Comparison of ENCODE assay signal across 13 cellular contexts in the genomic region with DNA sequence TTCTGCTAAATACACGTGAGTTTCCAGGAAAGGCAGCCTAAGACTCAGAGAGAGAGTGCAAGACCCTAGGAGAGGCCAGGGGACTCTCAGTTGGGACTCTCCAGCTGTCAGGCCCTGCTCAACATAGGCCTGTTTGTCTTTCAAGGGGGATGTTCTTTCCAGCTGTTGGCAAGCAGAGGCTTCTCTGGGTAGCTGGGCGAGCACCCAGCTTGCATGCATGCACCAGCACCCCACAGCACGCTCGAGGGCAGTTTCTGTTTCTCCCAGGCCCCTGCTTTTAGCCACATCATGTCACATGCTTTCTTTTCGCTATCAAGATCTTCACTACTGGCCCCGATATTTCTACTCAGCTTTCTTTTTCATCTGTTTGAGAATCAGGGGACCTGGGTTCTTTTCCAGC.
DNase-seq lines count a peak whose midpoint lies in the region; ATAC-seq and TF ChIP-seq lines count a peak whose summit lies in the region.
"Had no signal": no experiment of that assay in that cellular context is flagged by ENCODE, and none has a peak within 500 bp of the region (broad histone marks: within the 10 kb centered on the region; RNA-seq: fewer than 3 reads in every experiment).

No MANE protein-coding gene starts in this region.

- no peaks in the 10 kb centered on the region for H3K9me3 Mint-ChIP-seq in activated T-cell treated with anti-CD3 and anti-CD28 coated beads, Interleukin-2, amount 50 U/mL, for 72 hours
- no peaks in the 10 kb centered on the region for H3K9me3 Mint-ChIP-seq in glutamatergic neuron (ENCODE audit: unreplicated experiment)

- peak; percentile 92 for ATAC-seq in GM19023 (IDR thresholded peaks at IDR 0.05; ENCODE audit: unreplicated experiment)
- ATAC-seq in GM21717 (IDR thresholded peaks at IDR 0.05; ENCODE audit: unreplicated experiment): peak; percentile 74
- ATAC-seq in HG03439 (IDR thresholded peaks at IDR 0.05; ENCODE audit: unreplicated experiment): peak; percentile 91
- no peak for ATAC-seq in activated T-cell treated with anti-CD3 and anti-CD28 coated beads, Interleukin-2, amount 50 U/mL, for 72 hours (replicated peaks in 1 of 2)
- ATAC-seq: stimulated activated naive B cell treated with anti-CD40 and anti-IgM and Interleukin-4, amounts not matched to agents 10 μg/mL and 1 μg/mL and 100 μg/mL, for 72 hours had no signal

- H3K4me3 Mint-ChIP-seq in activated T-cell treated with anti-CD3 and anti-CD28 coated beads, Interleukin-2, amount 50 U/mL, for 72 hours: no peak overlapping the region
- H3K4me3 Mint-ChIP-seq in glutamatergic neuron (ENCODE audit: unreplicated experiment): no peak overlapping the region
- H3K4me3 Mint-ChIP-seq: nephron; stimulated activated naive B cell treated with anti-CD40 and anti-IgM and Interleukin-4, amounts not matched to agents 10 μg/mL and 1 μg/mL and 100 μg/mL, for 72 hours had no signal

- no peak for TF ChIP-seq CTCF in glutamatergic neuron (IDR thresholded peaks at IDR 0.05; ENCODE audit: partially characterized antibody, unreplicated experiment)

- no peak overlapping the region for H3K27ac Mint-ChIP-seq in activated T-cell treated with anti-CD3 and anti-CD28 coated beads, Interleukin-2, amount 50 U/mL, for 72 hours
- no peak overlapping the region for H3K27ac Mint-ChIP-seq in glutamatergic neuron (ENCODE audit: unreplicated experiment)
- H3K27ac Mint-ChIP-seq: nephron; stimulated activated naive B cell treated with anti-CD40 and anti-IgM and Interleukin-4, amounts not matched to agents 10 μg/mL and 1 μg/mL and 100 μg/mL, for 72 hours had no signal

- peak; percentile 49 for DNase-seq in pons (ENCODE audit: low spot score)
- DNase-seq in activated T-cell treated with anti-CD3 and anti-CD28 coated beads, Interleukin-2, amount 50 U/mL, for 72 hours: no peak
- DNase-seq in activated naive CD4-positive, alpha-beta T cell treated with Interleukin-2 at 50 U/mL for 16 hours: no peak
- no peak for DNase-seq in superior temporal gyrus (ENCODE audit: extremely low spot score)
- no peak for DNase-seq in glutamatergic neuron
- DNase-seq: Caco-2; NCI-H82; stimulated activated naive B cell treated with anti-CD40 and anti-IgM and Interleukin-4, amounts not matched to agents 10 μg/mL and 1 μg/mL and 100 μg/mL, for 72 hours; T-helper 1 cell had no signal

- H3K27me3 Mint-ChIP-seq in activated T-cell treated with anti-CD3 and anti-CD28 coated beads, Interleukin-2, amount 50 U/mL, for 72 hours (ENCODE audit: low read depth): no peaks in the 10 kb centered on the region
- no peaks in the 10 kb centered on the region for H3K27me3 Mint-ChIP-seq in glutamatergic neuron (ENCODE audit: unreplicated experiment)

- H3K36me3 Mint-ChIP-seq in activated T-cell treated with anti-CD3 and anti-CD28 coated beads, Interleukin-2, amount 50 U/mL, for 72 hours (ENCODE audit: insufficient read depth in 2 of 2): peaks cover 0 to 2% of the 10 kb centered on the region in 2 donors
- H3K36me3 Mint-ChIP-seq in glutamatergic neuron (ENCODE audit: unreplicated experiment): no peaks in the 10 kb centered on the region
- H3K36me3 Mint-ChIP-seq: stimulated activated naive B cell treated with anti-CD40 and anti-IgM and Interleukin-4, amounts not matched to agents 10 μg/mL and 1 μg/mL and 100 μg/mL, for 72 hours had no signal

- no peaks in the 10 kb centered on the region for H3K4me1 Mint-ChIP-seq in activated T-cell treated with anti-CD3 and anti-CD28 coated beads, Interleukin-2, amount 50 U/mL, for 72 hours (ENCODE audit: low read depth)
- H3K4me1 Mint-ChIP-seq in glutamatergic neuron (ENCODE audit: low read depth, unreplicated experiment): peaks cover 6% of the 10 kb centered on the region
- H3K4me1 Mint-ChIP-seq: stimulated activated naive B cell treated with anti-CD40 and anti-IgM and Interleukin-4, amounts not matched to agents 10 μg/mL and 1 μg/mL and 100 μg/mL, for 72 hours had no signal

Comparison
In these comparisons a context has a peak if more than half of its experiments do, and no peak if none do; other contexts are left out.
1. ATAC-seq: peak in GM19023 (single experiment), GM21717 (single experiment) and HG03439 (single experiment); none in activated T-cell treated with anti-CD3 and anti-CD28 coated beads, Interleukin-2, amount 50 U/mL, for 72 hours (0 of 2).